8 cellular contexts compared by ENCODE assay signal in the genomic region with DNA sequence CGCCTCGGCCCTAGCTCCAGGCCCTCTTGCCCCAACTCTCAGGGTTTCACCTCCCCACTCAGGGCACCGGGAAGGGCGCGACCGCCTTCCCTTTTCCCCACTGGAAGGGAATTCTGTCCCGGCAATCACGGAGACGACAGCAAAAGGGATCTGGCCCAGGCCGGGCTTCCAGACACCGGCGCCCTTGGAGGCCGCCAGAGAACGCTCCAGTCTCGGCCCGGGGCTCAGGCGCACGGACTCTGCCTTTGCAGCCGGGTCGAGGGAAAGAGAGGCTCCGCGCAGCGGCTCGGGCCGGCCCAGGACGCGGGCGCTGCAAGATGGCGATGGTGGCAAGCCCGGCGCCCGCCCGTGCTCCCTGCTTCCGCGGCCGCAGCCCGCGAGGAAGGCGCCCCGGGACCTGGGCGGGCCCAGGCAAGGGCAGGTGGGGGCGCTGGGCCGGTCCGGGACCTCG. TPM values are rescaled to one million over a fixed set of nuclear protein-coding genes. Genes with fewer than 3 reads are reported as not detected.
DNase-seq lines count a peak whose midpoint lies in the region; TF ChIP-seq lines count a peak whose summit lies in the region.

No MANE protein-coding gene starts in this region.

- H3K4me1 Mint-ChIP-seq in HFFc6 (ENCODE audit: low read depth) = peaks cover 13% of the 10 kb centered on the region
- peaks cover 18% of the 10 kb centered on the region for H3K4me1 Mint-ChIP-seq in T-helper 2 cell treated with Interferon-gamma antibody and Interleukin-4, amounts not matched to agents 5 μg/mL and 100 μg/mL, for 36 hours (ENCODE audit: low read depth)

- DNase-seq in HFFc6 = no peak
- no peak for DNase-seq in T-helper 2 cell treated with Interferon-gamma antibody and Interleukin-4, amounts not matched to agents 5 μg/mL and 100 μg/mL, for 36 hours (ENCODE audit: low spot score)
- DNase-seq in foreskin fibroblast = no peak
- DNase-seq in GOT3 (lab: John Stamatoyannopoulos, UW) = no peak
- no peak for DNase-seq in iPS-NIHi7 (ENCODE audit: extremely low spot score)
- DNase-seq in NCI-H187 treated with DMSO at 0.1 percent for 48 hours (lab: John Stamatoyannopoulos, UW) = no peak

- H3K27me3 Mint-ChIP-seq in HFFc6 (ENCODE audit: insufficient read depth) = peaks cover 2% of the 10 kb centered on the region
- no peaks in the 10 kb centered on the region for H3K27me3 Mint-ChIP-seq in T-helper 2 cell treated with Interferon-gamma antibody and Interleukin-4, amounts not matched to agents 5 μg/mL and 100 μg/mL, for 36 hours (ENCODE audit: low read depth)

- peak overlapping the region; percentile 74 for H3K9ac ChIP-seq in rectal smooth muscle tissue (ENCODE audit: low read length)

- H3K4me3 Mint-ChIP-seq in HFFc6 = peak overlapping the region; percentile 92
- H3K4me3 Mint-ChIP-seq in T-helper 2 cell treated with Interferon-gamma antibody and Interleukin-4, amounts not matched to agents 5 μg/mL and 100 μg/mL, for 36 hours = peak overlapping the region; percentile 93

- TF ChIP-seq CTCF in HFFc6 (IDR thresholded peaks at IDR 0.05) (no peak; the same call in 1 of the 2 replicates), foreskin fibroblast (IDR thresholded peaks at IDR 0.05; ENCODE audit: low read depth, low read length) (no peak)

- H3K27ac Mint-ChIP-seq in HFFc6 = peak overlapping the region; percentile 87; the same call in 1 of the 2 replicates
- H3K27ac Mint-ChIP-seq in T-helper 2 cell treated with Interferon-gamma antibody and Interleukin-4, amounts not matched to agents 5 μg/mL and 100 μg/mL, for 36 hours = peak overlapping the region; percentile 87

- peak overlapping the region; percentile 95 for H3K27ac ChIP-seq in rectal smooth muscle tissue (ENCODE audit: low read depth, low read length)

- H3K27me3 ChIP-seq in rectal smooth muscle tissue (ENCODE audit: control insufficient read depth, insufficient read depth, low read length) = no peaks in the 10 kb centered on the region

- H3K9me3 Mint-ChIP-seq in HFFc6 = peaks cover 5% of the 10 kb centered on the region
- H3K9me3 Mint-ChIP-seq in T-helper 2 cell treated with Interferon-gamma antibody and Interleukin-4, amounts not matched to agents 5 μg/mL and 100 μg/mL, for 36 hours = peaks cover 18% of the 10 kb centered on the region

- H3K4me3 ChIP-seq in GM08714 (ENCODE audit: low read length) = peak overlapping the region; percentile 96
- peak overlapping the region; percentile 72 to 81 for H3K4me3 ChIP-seq in foreskin fibroblast (ENCODE audit: low read depth in 1 of 2, low read length in 2 of 2)
- H3K4me3 ChIP-seq in rectal smooth muscle tissue (ENCODE audit: low read length) = peak overlapping the region; percentile 82

- no peaks in the 10 kb centered on the region for H3K36me3 ChIP-seq in rectal smooth muscle tissue (ENCODE audit: control insufficient read depth, insufficient read depth, low read length)

- H3K36me3 Mint-ChIP-seq in HFFc6 (ENCODE audit: low read depth) = peaks cover 23% of the 10 kb centered on the region
- H3K36me3 Mint-ChIP-seq in T-helper 2 cell treated with Interferon-gamma antibody and Interleukin-4, amounts not matched to agents 5 μg/mL and 100 μg/mL, for 36 hours (ENCODE audit: low read depth) = peaks cover 47% of the 10 kb centered on the region

- H3K4me1 ChIP-seq in rectal smooth muscle tissue (ENCODE audit: control insufficient read depth, insufficient read depth, low read length) = peaks cover 43% of the 10 kb centered on the region

RNA-seq across cellular contexts. Expression of gene CTBP1, which starts 1.1 kb away (rescaled TPM):
- total RNA-seq in HFFc6 (2021; fragmentation: NEBNext Ultra II Directional; extraction: Animal tissue kit (Norgen Biotek cat#: 25700)) = 100 to 1,000 TPM; 109 to 126 (median 114) TPM

RNA-seq across cellular contexts. Expression of gene MAEA, which starts 41.9 kb away (rescaled TPM):
- total RNA-seq in HFFc6 (2021; fragmentation: NEBNext Ultra II Directional; extraction: Animal tissue kit (Norgen Biotek cat#: 25700)) = 10 to 100 TPM; 56.0 to 65.4 (median 60.6) TPM
